34 cellular contexts compared by ENCODE assay signal in the genomic region with DNA sequence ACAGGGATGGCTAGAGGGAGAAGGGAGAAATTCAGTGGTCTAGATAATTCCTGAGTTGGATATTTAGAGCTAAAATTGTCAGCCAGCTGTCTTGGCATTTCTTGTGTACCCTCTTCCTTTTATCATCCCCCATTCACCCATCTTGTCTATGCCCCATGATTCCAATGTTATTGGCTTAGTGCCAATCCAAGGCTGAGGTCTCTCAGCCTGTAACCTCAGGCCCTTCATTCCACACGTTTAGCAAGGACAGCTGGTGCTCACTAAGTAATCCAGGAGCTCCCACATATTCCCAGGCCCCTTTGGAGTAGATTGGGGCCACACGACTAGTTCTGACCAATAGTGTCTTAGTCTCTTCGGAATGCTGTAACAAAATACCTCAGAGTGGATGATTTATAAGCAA.
"Had no signal": no experiment of that assay in that cellular context is flagged by ENCODE, and none has a peak within 500 bp of the region (broad histone marks: within the 10 kb centered on the region; RNA-seq: fewer than 3 reads in every experiment).

No MANE protein-coding gene starts in this region.

- H3K27ac ChIP-seq: ascending aorta, cardiac muscle cell, PC-9, RWPE1, WERI-Rb-1 had no signal

- DNase-seq: activated CD4-positive, alpha-beta T cell treated with anti-CD3 and anti-CD28 coated beads for 1 hour; activated CD4-positive, alpha-beta T cell treated with anti-CD3 and anti-CD28 coated beads, Interleukin-2, amount 10 ng/mL, durations not matched to agents 7 days and 5 days; activated CD4-positive, alpha-beta T cell treated with anti-CD3 and anti-CD28 coated beads, Interleukin-2, amount 50 U/mL, for 48 hours; activated CD4-positive, CD25-positive, alpha-beta regulatory T cell; activated CD8-positive, alpha-beta memory T cell treated with anti-CD3 and anti-CD28 coated beads, Interleukin-2, amount 50 U/mL, for 4 hours; activated effector memory CD4-positive, alpha-beta T cell treated with Interleukin-2 at 50 U/mL for 16 hours; activated naive CD4-positive, alpha-beta T cell treated with anti-CD3 and anti-CD28 coated beads, Interleukin-2, amount 10 ng/mL, durations not matched to agents 7 days and 5 days; activated T-cell treated with anti-CD3 and anti-CD28 coated beads for 4 hours; activated T-cell treated with anti-CD3 and anti-CD28 coated beads, Interleukin-2, amount 50 U/mL, for 48 hours; amygdala; IMR-90; Kasumi-1; KBM-7; NCI-H1092 treated with DMSO at 0.1 percent for 48 hours; NCI-H1417; NCI-H146; NCI-H187; NCI-H2029 treated with DMSO at 0.1 percent for 48 hours; NCI-H510A; NCI-H526; NCI-H774; PC-9; SIG-M5; SW 1271; T-helper 1 cell; T-helper 2 cell; T-helper 9 cell; WERI-Rb-1 had no signal

- H3K4me3 ChIP-seq: ascending aorta, cardiac muscle cell, PC-9 had no signal

- H3K4me1 ChIP-seq: ascending aorta had no signal

- H3K27ac Mint-ChIP-seq: activated CD4-positive, alpha-beta T cell treated with anti-CD3 and anti-CD28 coated beads, Interleukin-2, amount 10 ng/mL, durations not matched to agents 7 days and 5 days; activated naive CD4-positive, alpha-beta T cell treated with anti-CD3 and anti-CD28 coated beads, Interleukin-2, amount 10 ng/mL, durations not matched to agents 7 days and 5 days; activated naive CD8-positive, alpha-beta T cell had no signal

- H3K4me2 ChIP-seq: PC-9 had no signal

- H3K27me3 ChIP-seq: ascending aorta, cardiac muscle cell had no signal

- H3K4me1 Mint-ChIP-seq: activated CD4-positive, alpha-beta T cell treated with anti-CD3 and anti-CD28 coated beads, Interleukin-2, amount 10 ng/mL, durations not matched to agents 7 days and 5 days; activated naive CD4-positive, alpha-beta T cell treated with anti-CD3 and anti-CD28 coated beads, Interleukin-2, amount 10 ng/mL, durations not matched to agents 7 days and 5 days; central memory CD8-positive, alpha-beta T cell had no signal

- H3K36me3 ChIP-seq: ascending aorta, cardiac muscle cell, WERI-Rb-1 had no signal

- H2AFZ ChIP-seq: PC-9 had no signal

- ATAC-seq: Right ventricle myocardium inferior had no signal

- H3K9me3 ChIP-seq: ascending aorta had no signal

- H3K4me3 Mint-ChIP-seq: activated CD4-positive, alpha-beta T cell treated with anti-CD3 and anti-CD28 coated beads, Interleukin-2, amount 10 ng/mL, durations not matched to agents 7 days and 5 days; activated naive CD4-positive, alpha-beta T cell treated with anti-CD3 and anti-CD28 coated beads, Interleukin-2, amount 10 ng/mL, durations not matched to agents 7 days and 5 days; activated naive CD8-positive, alpha-beta T cell; central memory CD8-positive, alpha-beta T cell had no signal

- H3K36me3 Mint-ChIP-seq: activated naive CD4-positive, alpha-beta T cell treated with anti-CD3 and anti-CD28 coated beads, Interleukin-2, amount 10 ng/mL, durations not matched to agents 7 days and 5 days; activated naive CD8-positive, alpha-beta T cell had no signal
